In genomic region chr11:119560291-119560690, GRCh38 we compare ENCODE assay signal across 29 cellular contexts.
"Had no signal": no experiment of that assay in that cellular context is flagged by ENCODE, and none has a peak within 500 bp of the region (broad histone marks: within the 10 kb centered on the region; RNA-seq: fewer than 3 reads in every experiment).

No MANE protein-coding gene starts in this region.

- H3K4me1 Mint-ChIP-seq: naive B cell; naive thymus-derived CD8-positive, alpha-beta T cell; neural progenitor cell; stimulated activated effector memory CD8-positive, alpha-beta T cell treated with anti-CD3 and anti-CD28 coated beads, Interleukin-12 subunit alpha, Interleukin-12 subunit beta, amount 100 ng/mL, for 72 hours; stimulated activated naive B cell treated with anti-CD40 and anti-IgM and Interleukin-4, amounts not matched to agents 10 μg/mL and 1 μg/mL and 100 μg/mL, for 72 hours had no signal

- H3K36me3 ChIP-seq: neural progenitor cell, neutrophil, ovary, right lobe of liver, sigmoid colon, stomach, thoracic aorta, thyroid gland, tibial nerve, upper lobe of right lung, uterus had no signal

- H3K4me1 ChIP-seq: neural progenitor cell, parathyroid adenoma, psoas muscle, right lobe of liver, sigmoid colon, stomach, thyroid gland, tibial nerve, upper lobe of right lung had no signal

- H3K4me2 ChIP-seq: neural progenitor cell had no signal

- H2AFZ ChIP-seq: neural progenitor cell, parathyroid adenoma had no signal

- H3K4me3 Mint-ChIP-seq: naive B cell; naive thymus-derived CD8-positive, alpha-beta T cell; natural killer cell treated with Interleukin-12 subunit alpha and Interleukin-12 subunit beta and Interleukin-15 and Interleukin-18, amount 100 ng/mL, for 72 hours; neural progenitor cell; stimulated activated effector memory CD8-positive, alpha-beta T cell treated with anti-CD3 and anti-CD28 coated beads, Interleukin-12 subunit alpha, Interleukin-12 subunit beta, amount 100 ng/mL, for 72 hours; stimulated activated naive B cell treated with anti-CD40 and anti-IgM and Interleukin-4, amounts not matched to agents 10 μg/mL and 1 μg/mL and 100 μg/mL, for 72 hours; stimulated activated naive CD8-positive, alpha-beta T cell treated with anti-CD3 and anti-CD28 coated beads, Interleukin-15, Interleukin-2, amounts not matched to agents 100 ng/mL and 50 ng/mL, for 24 hours had no signal

- H3K4me3 ChIP-seq: neural progenitor cell, ovary, psoas muscle, right lobe of liver, sigmoid colon, stomach, thoracic aorta, thyroid gland, tibial nerve, upper lobe of right lung, uterus had no signal

- DNase-seq: naive B cell; naive thymus-derived CD8-positive, alpha-beta T cell; nucleus accumbens; ovary; psoas muscle; right cardiac atrium; right lobe of liver; sigmoid colon; small intestine; stimulated activated CD4-positive, alpha-beta T cell treated with anti-CD3 and anti-CD28 coated beads, Interleukin-15, amount 100 ng/mL, for 24 hours; stimulated activated CD4-positive, alpha-beta T cell treated with anti-CD3 and anti-CD28 coated beads, Interleukin-2, amount 100 ng/mL, for 24 hours; stimulated activated CD4-positive, alpha-beta T cell treated with anti-CD3 and anti-CD28 coated beads, Interleukin-2, amount 100 ng/mL, for 48 hours; stimulated activated CD4-positive, alpha-beta T cell treated with anti-CD3 and anti-CD28 coated beads, Interleukin-4, amount 100 ng/mL, for 24 hours; stimulated activated naive B cell treated with anti-CD40 and anti-IgM and Interleukin-4, amounts not matched to agents 10 μg/mL and 1 μg/mL and 100 μg/mL, for 72 hours; stimulated activated naive CD4-positive, alpha-beta T cell treated with Interleukin-2 at 50 U/mL for 16 hours; stomach; thyroid gland; trophoblast cell; upper lobe of right lung; uterus had no signal

- H3K27ac ChIP-seq: neural progenitor cell, neutrophil, ovary, parathyroid adenoma, psoas muscle, right lobe of liver, sigmoid colon, stomach, thoracic aorta, thyroid gland, tibial nerve, upper lobe of right lung, uterus had no signal

- H3K9ac ChIP-seq: neural progenitor cell, parathyroid adenoma had no signal

- H3K27me3 ChIP-seq: neural progenitor cell, neutrophil, ovary, right lobe of liver, sigmoid colon, stomach, thyroid gland, tibial nerve, upper lobe of right lung, uterus had no signal

- H3K9me3 ChIP-seq: neutrophil, ovary, psoas muscle, right lobe of liver, sigmoid colon, thyroid gland, upper lobe of right lung, uterus had no signal

- H3K27ac Mint-ChIP-seq: naive B cell; naive thymus-derived CD8-positive, alpha-beta T cell; natural killer cell treated with Interleukin-12 subunit alpha and Interleukin-12 subunit beta and Interleukin-15 and Interleukin-18, amount 100 ng/mL, for 72 hours; neural progenitor cell; progenitor cell of endocrine pancreas; stimulated activated effector memory CD8-positive, alpha-beta T cell treated with anti-CD3 and anti-CD28 coated beads, Interleukin-12 subunit alpha, Interleukin-12 subunit beta, amount 100 ng/mL, for 72 hours; stimulated activated naive B cell treated with anti-CD40 and anti-IgM and Interleukin-4, amounts not matched to agents 10 μg/mL and 1 μg/mL and 100 μg/mL, for 72 hours; stimulated activated naive CD8-positive, alpha-beta T cell treated with anti-CD3 and anti-CD28 coated beads, Interleukin-15, Interleukin-2, amounts not matched to agents 100 ng/mL and 50 ng/mL, for 24 hours had no signal

- H3K79me2 ChIP-seq: parathyroid adenoma had no signal

- H3K36me3 Mint-ChIP-seq: neural progenitor cell; stimulated activated effector memory CD8-positive, alpha-beta T cell treated with anti-CD3 and anti-CD28 coated beads, Interleukin-12 subunit alpha, Interleukin-12 subunit beta, amount 100 ng/mL, for 72 hours had no signal
